23 cellular contexts compared by ENCODE assay signal in the genomic region with DNA sequence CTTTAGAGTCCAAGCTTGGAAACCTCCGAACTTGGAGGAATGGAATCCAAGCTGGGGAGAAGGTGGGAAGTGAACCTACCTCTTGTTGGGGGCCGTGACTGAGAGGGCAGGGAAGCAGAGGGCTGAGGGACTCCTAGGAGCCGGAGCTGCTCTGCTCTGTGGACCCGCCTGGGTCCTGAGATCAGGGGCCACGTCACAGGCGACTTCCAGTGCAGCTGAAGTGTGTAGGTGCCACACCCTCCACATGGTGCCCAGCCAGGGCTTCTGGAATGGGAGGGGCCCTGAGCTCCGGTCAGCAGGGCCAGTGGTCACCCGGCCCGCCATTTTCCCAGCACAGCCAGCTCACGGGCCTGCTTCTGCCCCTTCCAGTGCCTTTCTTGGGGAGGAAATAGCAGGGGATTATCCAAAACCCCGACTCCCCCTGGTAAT.
DNase-seq lines count a peak whose midpoint lies in the region; TF ChIP-seq lines count a peak whose summit lies in the region.
"Had no signal": no experiment of that assay in that cellular context is flagged by ENCODE, and none has a peak within 500 bp of the region (broad histone marks: within the 10 kb centered on the region; RNA-seq: fewer than 3 reads in every experiment).

No MANE protein-coding gene starts in this region.

- peaks cover 22% of the 10 kb centered on the region for H3F3A ChIP-seq in neural progenitor cell (ENCODE audit: low read depth)

- no peaks in the 10 kb centered on the region for H3K27me3 ChIP-seq in endodermal cell (ENCODE audit: control insufficient read depth, insufficient read depth, low read length, poor library complexity, severe bottlenecking)
- no peaks in the 10 kb centered on the region for H3K27me3 ChIP-seq in neural progenitor cell
- H3K27me3 ChIP-seq in suprapubic skin = peaks cover 50% of the 10 kb centered on the region

- H3K4me1 Mint-ChIP-seq in brain = peaks cover 65% of the 10 kb centered on the region
- peaks cover 10% of the 10 kb centered on the region for H3K4me1 Mint-ChIP-seq in endodermal cell
- H3K4me1 Mint-ChIP-seq in neural progenitor cell = peaks cover 32% of the 10 kb centered on the region

- H3K9me3 ChIP-seq in endodermal cell (ENCODE audit: control insufficient read depth, low read length) (peaks cover 9% of the 10 kb centered on the region), neural progenitor cell (ENCODE audit: low read depth) (peaks cover 5% of the 10 kb centered on the region), suprapubic skin (peaks cover 5% of the 10 kb centered on the region)

- H3K27me3 Mint-ChIP-seq in brain = no peaks in the 10 kb centered on the region
- H3K27me3 Mint-ChIP-seq in endodermal cell (ENCODE audit: insufficient read depth) = no peaks in the 10 kb centered on the region
- peaks cover 2% of the 10 kb centered on the region for H3K27me3 Mint-ChIP-seq in neural progenitor cell (ENCODE audit: insufficient read depth, low read depth)

- DNase-seq in endodermal cell (no peak), neural progenitor cell (ENCODE audit: low spot score) (no peak), suprapubic skin (ENCODE audit: low spot score in 2 of 2) (peak; percentile 47 to 53), lower leg skin (ENCODE audit: low spot score in 2 of 2) (no peak), OCI-M1 (lab: John Stamatoyannopoulos, UW) (no peak), DMS 273 (lab: John Stamatoyannopoulos, UW; ENCODE audit: unreplicated experiment) (no peak)
- DNase-seq: C1 segment of cervical spinal cord; CD4-positive, alpha-beta memory T cell; COR-L47; GM23248; HCEC 1CT; NCI-H1092; NCI-H1436; NCI-H187 treated with DMSO at 0.1 percent for 48 hours; NCI-H2107; NCI-H446; NCI-H524 treated with DMSO at 0.1 percent for 48 hours; NCI-H774; PC-9; Right ventricle myocardium superior; RPMI8226 had no signal

- H3K27ac ChIP-seq in endodermal cell (ENCODE audit: low read depth, low read length) (peak overlapping the region; percentile 29), neural progenitor cell (no peak overlapping the region), suprapubic skin (no peak overlapping the region)
- H3K27ac ChIP-seq: GM23248, HL-60, PC-9 had no signal

- H3K9ac ChIP-seq in endodermal cell (ENCODE audit: extremely low read depth, low read length, poor library complexity, severe bottlenecking) = no peak overlapping the region
- H3K9ac ChIP-seq in neural progenitor cell = no peak overlapping the region
- H3K9ac ChIP-seq: GM23248 had no signal

- H3K36me3 ChIP-seq in endodermal cell (ENCODE audit: control insufficient read depth, insufficient read depth, low read length) = no peaks in the 10 kb centered on the region
- peaks cover 4% of the 10 kb centered on the region for H3K36me3 ChIP-seq in neural progenitor cell
- no peaks in the 10 kb centered on the region for H3K36me3 ChIP-seq in suprapubic skin

- TF ChIP-seq POLR2A in suprapubic skin (IDR thresholded peaks at IDR 0.05) (no peak), lower leg skin (IDR thresholded peaks at IDR 0.05) (no peak)

- H4K20me1 ChIP-seq in neural progenitor cell (ENCODE audit: low read depth) = no peaks in the 10 kb centered on the region

- TF ChIP-seq EP300 in suprapubic skin (IDR thresholded peaks at IDR 0.05) = no peak

- peaks cover 10 to 24% (median 20%) of the 10 kb centered on the region in 5 experiments for H3K9me3 Mint-ChIP-seq in brain
- H3K9me3 Mint-ChIP-seq in endodermal cell = peaks cover 12% of the 10 kb centered on the region
- H3K9me3 Mint-ChIP-seq in neural progenitor cell = peaks cover 7% of the 10 kb centered on the region

- no peak overlapping the region for H2AFZ ChIP-seq in neural progenitor cell (replicated peaks)
- H2AFZ ChIP-seq: GM23248, PC-9 had no signal

- H3K36me3 Mint-ChIP-seq in brain (peaks cover 6% of the 10 kb centered on the region), endodermal cell (ENCODE audit: low read depth) (no peaks in the 10 kb centered on the region), neural progenitor cell (no peaks in the 10 kb centered on the region)
- H3K36me3 Mint-ChIP-seq: CD4-positive, alpha-beta memory T cell had no signal

- no peaks in the 10 kb centered on the region for H3K4me1 ChIP-seq in endodermal cell (ENCODE audit: control insufficient read depth, insufficient read depth, low read length)
- H3K4me1 ChIP-seq in neural progenitor cell = peaks cover 36% of the 10 kb centered on the region
- H3K4me1 ChIP-seq in suprapubic skin = no peaks in the 10 kb centered on the region

- TF ChIP-seq CTCF in brain (conservative IDR thresholded peaks at IDR 0.05) (no peak), endodermal cell (conservative IDR thresholded peaks at IDR 0.05) (no peak), neural progenitor cell (IDR thresholded peaks at IDR 0.05) (no peak), suprapubic skin (IDR thresholded peaks at IDR 0.05) (no peak), lower leg skin (IDR thresholded peaks at IDR 0.05) (no peak)

- H3K27ac Mint-ChIP-seq in brain (peak overlapping the region; percentile 75 to 96 (median 94)), endodermal cell (no peak overlapping the region), neural progenitor cell (peak overlapping the region; percentile 32)
- H3K27ac Mint-ChIP-seq: CD4-positive, alpha-beta memory T cell had no signal

- no peak overlapping the region for H3K4me3 ChIP-seq in endodermal cell (ENCODE audit: low read length)
- H3K4me3 ChIP-seq in neural progenitor cell = no peak overlapping the region
- H3K4me3 ChIP-seq in suprapubic skin = no peak overlapping the region
- H3K4me3 ChIP-seq in lower leg skin (ENCODE audit: low read depth, poor library complexity, severe bottlenecking) = no peak overlapping the region
- H3K4me3 ChIP-seq: GM23248, PC-9 had no signal

- intact Hi-C loops in lower leg skin (cut with DNase I; ENCODE audit: low total_unique reads) = no loop called here

- H3K4me3 Mint-ChIP-seq in brain = no peak overlapping the region
- no peak overlapping the region for H3K4me3 Mint-ChIP-seq in endodermal cell
- no peak overlapping the region for H3K4me3 Mint-ChIP-seq in neural progenitor cell
- H3K4me3 Mint-ChIP-seq: CD4-positive, alpha-beta memory T cell had no signal

- no peak overlapping the region for H3K4me2 ChIP-seq in neural progenitor cell
- H3K4me2 ChIP-seq: PC-9 had no signal

- H3K79me2 ChIP-seq in neural progenitor cell (ENCODE audit: low read depth) = no peaks in the 10 kb centered on the region

- WGBS in endodermal cell (ENCODE audit: insufficient coverage in 1 of 2, insufficient read length in 1 of 2), 2 experiments = 92 to 96% methylated on average over 4 to 11 of the region's 11 CpGs
- WGBS in suprapubic skin = 41% methylated on average over 8 of the region's 11 CpGs
- WGBS in lower leg skin, 2 donors = 48 to 59% methylated on average over 11 of the region's 11 CpGs

Comparison
In these comparisons a context has a peak if more than half of its experiments do, and no peak if none do; other contexts are left out.
1. DNase-seq: peak in suprapubic skin (2 of 2); none in endodermal cell (single experiment), neural progenitor cell (single experiment), lower leg skin (0 of 2), OCI-M1 (single experiment) and DMS 273 (single experiment).